Comparison of ENCODE assay signal across 1 cellular context in the genomic region with DNA sequence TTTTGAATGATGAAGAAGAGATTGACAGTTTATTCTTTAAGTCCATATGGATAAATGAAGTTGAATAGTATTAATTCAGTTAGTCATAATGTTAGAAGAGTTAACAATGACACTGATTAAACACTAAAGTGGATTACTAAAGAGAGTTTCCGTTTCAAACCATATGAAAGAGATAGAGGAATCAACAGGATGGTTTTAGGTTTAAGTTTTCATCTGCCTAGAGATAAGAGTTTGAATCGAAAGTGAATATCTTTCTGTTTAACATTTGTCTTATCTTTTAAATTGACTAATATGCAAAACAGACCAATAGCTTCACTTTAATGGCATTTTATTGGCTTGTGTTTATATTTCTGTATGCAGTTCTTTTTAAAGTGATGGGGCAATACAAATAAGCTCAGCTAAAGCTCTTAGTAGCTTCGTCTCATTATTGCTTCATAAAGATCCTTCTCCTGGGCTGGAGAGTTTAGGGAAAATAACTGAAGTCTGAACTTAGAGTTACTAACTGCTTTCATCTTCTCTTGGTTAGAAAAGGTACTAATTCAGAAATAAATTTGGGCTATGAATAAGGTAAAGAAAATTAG.
TF ChIP-seq lines count a peak whose summit lies in the region.

No MANE protein-coding gene starts in this region.

TF ChIP-seq in HepG2, 621 proteins besides CTCF, POLR2A, EP300 and RAD21 (continued from another document):
- TF ChIP-seq, protein P1, sequence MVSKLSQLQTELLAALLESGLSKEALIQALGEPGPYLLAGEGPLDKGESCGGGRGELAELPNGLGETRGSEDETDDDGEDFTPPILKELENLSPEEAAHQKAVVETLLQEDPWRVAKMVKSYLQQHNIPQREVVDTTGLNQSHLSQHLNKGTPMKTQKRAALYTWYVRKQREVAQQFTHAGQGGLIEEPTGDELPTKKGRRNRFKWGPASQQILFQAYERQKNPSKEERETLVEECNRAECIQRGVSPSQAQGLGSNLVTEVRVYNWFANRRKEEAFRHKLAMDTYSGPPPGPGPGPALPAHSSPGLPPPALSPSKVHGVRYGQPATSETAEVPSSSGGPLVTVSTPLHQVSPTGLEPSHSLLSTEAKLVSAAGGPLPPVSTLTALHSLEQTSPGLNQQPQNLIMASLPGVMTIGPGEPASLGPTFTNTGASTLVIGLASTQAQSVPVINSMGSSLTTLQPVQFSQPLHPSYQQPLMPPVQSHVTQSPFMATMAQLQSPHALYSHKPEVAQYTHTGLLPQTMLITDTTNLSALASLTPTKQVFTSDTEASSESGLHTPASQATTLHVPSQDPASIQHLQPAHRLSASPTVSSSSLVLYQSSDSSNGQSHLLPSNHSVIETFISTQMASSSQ (IDR thresholded peaks at IDR 0.05; ENCODE audit: low read depth): 0 out of 2 replicates have a peak, but pooled peaks have one; percentile 12
- TF ChIP-seq, protein P1 (CRISPR knock-in tag; IDR thresholded peaks at IDR 0.05; ENCODE audit: borderline replicate concordance): no peak
TF ChIP-seq in HepG2: peak in this region for 1.
